Comparison of ENCODE assay signal across 8 cellular contexts in genomic region chr5:152349683-152350526, GRCh38. TPM values are rescaled to one million over a fixed set of nuclear protein-coding genes. Genes with fewer than 3 reads are reported as not detected.
A peak's percentile ranks its signal among the peaks of the same experiment; 100 is the strongest.
DNase-seq lines count a peak whose midpoint lies in the region; ATAC-seq and TF ChIP-seq lines count a peak whose summit lies in the region.

No MANE protein-coding gene starts in this region.

- ATAC-seq in GM21381 (IDR thresholded peaks at IDR 0.05; ENCODE audit: unreplicated experiment) (peak; percentile 98), mucosa of descending colon (peak; percentile 70)

- no peaks in the 10 kb centered on the region for H3K36me3 ChIP-seq in mucosa of descending colon (ENCODE audit: low read depth)

- H3K4me3 ChIP-seq in HL-60 (replicated peaks; ENCODE audit: insufficient read depth, low read length) (no peak overlapping the region), mucosa of descending colon (no peak overlapping the region)

- H3K27me3 ChIP-seq in HL-60 (ENCODE audit: insufficient read depth, poor library complexity, severe bottlenecking), result peaks cover 4% of the 10 kb centered on the region

- intact Hi-C loops in mucosa of descending colon (cut with DNase I, micrococcal nuclease), result no loop called here

- no peaks in the 10 kb centered on the region for H3K4me1 ChIP-seq in mucosa of descending colon (ENCODE audit: low read depth)

- in situ Hi-C loops in SK-MEL-5 (cut with HindIII; ENCODE audit: low pct_unique_long_range_greater_than_20kb, low sequenced_read_pairs), result no loop called here

- no peak overlapping the region for H3K27ac ChIP-seq in HL-60 (replicated peaks)

- TF ChIP-seq CTCF in HL-60 (IDR thresholded peaks at IDR 0.05; ENCODE audit: insufficient read depth, low read length), result peak; percentile 90
- TF ChIP-seq CTCF in mucosa of descending colon (IDR thresholded peaks at IDR 0.05), result peak; percentile 73

- DNase-seq in NCI-H1694 treated with DMSO at 0.1 percent for 48 hours (lab: John Stamatoyannopoulos, UW) (peak; percentile 19), NCI-H1694 (lab: John Stamatoyannopoulos, UW) (no peak), HL-60 (ENCODE audit: low read depth in 1 of 2, low spot score in 1 of 2) (peak in 1 of 2 experiments; percentile 16), SK-MEL-5 (ENCODE audit: low read depth, low spot score) (peak; percentile 52), mucosa of descending colon (peak in 2 of 3 donors; percentile 32 to 42), SKM-1 treated with dmso at 0.1 percent for 144 hours (lab: John Stamatoyannopoulos, UW; ENCODE audit: unreplicated experiment) (no peak)
- DNase-seq in effector CD4-positive, alpha-beta T cell, result peak; percentile 5

- no peaks in the 10 kb centered on the region for H3K9me3 ChIP-seq in mucosa of descending colon

RNA-seq across cellular contexts. Expression of gene NMUR2, which starts 55.2 kb away (rescaled TPM):
- not detected in 2 replicates for total RNA-seq in SK-MEL-5 (2014; rRNA removed; shearing (Covaris generic))
- not detected in 2 replicates for polyA plus RNA-seq in SK-MEL-5 (2015; cell fraction: cytosol; rRNA removed)
- polyA plus RNA-seq in SK-MEL-5 (2015; cell fraction: nucleus; rRNA removed), result not detected in 2 replicates
- not detected for total RNA-seq in mucosa of descending colon

Comparison
In these comparisons a context has a peak if more than half of its experiments do, and no peak if none do; other contexts are left out.
1. DNase-seq: peak in NCI-H1694 treated with DMSO at 0.1 percent for 48 hours (single experiment), SK-MEL-5 (single experiment), effector CD4-positive, alpha-beta T cell (single experiment) and mucosa of descending colon (2 of 3); none in NCI-H1694 (single experiment) and SKM-1 treated with dmso at 0.1 percent for 144 hours (single experiment).